22 cellular contexts compared by ENCODE assay signal in genomic region chr21:31682625-31683024, GRCh38.
"Had no signal": no experiment of that assay in that cellular context is flagged by ENCODE, and none has a peak within 500 bp of the region (broad histone marks: within the 10 kb centered on the region; RNA-seq: fewer than 3 reads in every experiment).

No MANE protein-coding gene starts in this region.

- DNase-seq: activated naive CD4-positive, alpha-beta T cell treated with Interleukin-2 at 50 U/mL for 16 hours; activated naive CD8-positive, alpha-beta T cell treated with anti-CD3 and anti-CD28 coated beads for 36 hours; activated T-cell treated with anti-CD3 and anti-CD28 coated beads, Interleukin-2, amount 50 U/mL, for 48 hours; amygdala; body of pancreas; dermis blood vessel endothelial cell; effector memory CD4-positive, alpha-beta T cell; glutamatergic neuron; hypothalamus; islet precursor cell; left cardiac atrium; midbrain; natural killer cell; ovary; psoas muscle; right cardiac atrium; stimulated activated CD4-positive, alpha-beta T cell treated with anti-CD3 and anti-CD28 coated beads, Interleukin-4, amount 100 ng/mL, for 24 hours; stimulated activated naive CD8-positive, alpha-beta T cell treated with anti-CD3 and anti-CD28 coated beads, Interleukin-15, Interleukin-2, amounts not matched to agents 100 U/mL and 50 U/mL, for 24 hours; T1000; upper lobe of right lung had no signal

- H3K27me3 Mint-ChIP-seq: activated naive CD8-positive, alpha-beta T cell treated with anti-CD3 and anti-CD28 coated beads for 36 hours had no signal

- H3K4me3 Mint-ChIP-seq: activated naive CD8-positive, alpha-beta T cell treated with anti-CD3 and anti-CD28 coated beads for 36 hours; natural killer cell; T-helper 1 cell treated with Interleukin-12 subunit alpha and Interleukin-12 subunit beta and Interleukin-4 antibody, amounts not matched to agents 30 μg/mL and 1 μg/mL, for 36 hours; WTC11 had no signal

- H3K27ac Mint-ChIP-seq: activated naive CD8-positive, alpha-beta T cell treated with anti-CD3 and anti-CD28 coated beads for 36 hours; natural killer cell; T-helper 1 cell treated with Interleukin-12 subunit alpha and Interleukin-12 subunit beta and Interleukin-4 antibody, amounts not matched to agents 30 μg/mL and 1 μg/mL, for 36 hours; WTC11 had no signal

- H3K4me3 ChIP-seq: body of pancreas, ovary, psoas muscle, upper lobe of right lung had no signal

- H3K4me1 Mint-ChIP-seq: natural killer cell, WTC11 had no signal

- H3K9me3 Mint-ChIP-seq: activated naive CD8-positive, alpha-beta T cell treated with anti-CD3 and anti-CD28 coated beads for 36 hours; natural killer cell; T-helper 1 cell treated with Interleukin-12 subunit alpha and Interleukin-12 subunit beta and Interleukin-4 antibody, amounts not matched to agents 30 μg/mL and 1 μg/mL, for 36 hours; WTC11 had no signal
